17 cellular contexts compared by ENCODE assay signal in the genomic region with DNA sequence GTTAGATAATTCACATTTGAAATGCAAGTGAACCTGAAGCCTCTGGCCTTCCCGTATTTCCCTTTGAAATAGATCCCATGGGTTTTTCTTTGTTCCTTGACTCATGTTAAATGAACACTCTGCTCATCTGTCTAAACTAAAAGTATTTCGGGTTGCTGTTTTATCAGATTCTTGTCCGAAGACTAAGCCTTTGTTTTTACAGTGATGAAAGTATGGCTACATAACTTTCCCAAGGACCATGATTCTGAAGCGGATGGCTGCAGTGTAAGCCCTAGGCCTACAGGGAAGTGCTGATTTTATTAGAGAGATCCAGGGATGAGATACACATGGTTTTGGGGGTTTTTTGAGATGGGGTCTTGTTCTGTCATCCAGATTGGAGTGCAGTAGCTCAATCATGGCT.
"Had no signal": no experiment of that assay in that cellular context is flagged by ENCODE, and none has a peak within 500 bp of the region (broad histone marks: within the 10 kb centered on the region; RNA-seq: fewer than 3 reads in every experiment).

No MANE protein-coding gene starts in this region.

- H3K36me3 ChIP-seq: colonic mucosa, uterus had no signal

- FAIRE-seq: endothelial cell of umbilical vein, small intestine had no signal

- H3K9me3 Mint-ChIP-seq: natural killer cell had no signal

- H3K27me3 ChIP-seq: colonic mucosa, foreskin keratinocyte, uterus had no signal

- H3K4me3 ChIP-seq: colonic mucosa, uterus had no signal

- H3K4me3 Mint-ChIP-seq: natural killer cell had no signal

- H3K36me3 Mint-ChIP-seq: natural killer cell had no signal

- H3K4me1 Mint-ChIP-seq: natural killer cell had no signal

- H3K9me3 ChIP-seq: colonic mucosa, uterus had no signal

- H3K4me1 ChIP-seq: colonic mucosa, uterus had no signal

- DNase-seq: cerebellar nuclear complex; colonic mucosa; dermis blood vessel endothelial cell; erythroblast; foreskin keratinocyte; head of caudate nucleus; hippocampal formation; left colon; natural killer cell; right cardiac atrium; small intestine; stimulated activated CD4-positive, alpha-beta T cell treated with anti-CD3 and anti-CD28 coated beads, Interleukin-12 subunit alpha, Interleukin-12 subunit beta, amount 100 ng/mL, for 4 hours; stimulated activated CD4-positive, alpha-beta T cell treated with anti-CD3 and anti-CD28 coated beads, Interleukin-2, amount 100 ng/mL, for 48 hours; stimulated activated naive CD4-positive, alpha-beta T cell treated with Interleukin-2 at 50 U/mL for 16 hours; trophoblast cell; uterus had no signal

- H3K27ac Mint-ChIP-seq: natural killer cell had no signal

- H3K27ac ChIP-seq: colonic mucosa, foreskin keratinocyte, uterus had no signal
